Comparison of ENCODE assay signal across 9 cellular contexts in genomic region chr18:5879479-5879882, GRCh38. TPM values are rescaled to one million over a fixed set of nuclear protein-coding genes. Genes with fewer than 3 reads are reported as not detected.
DNase-seq lines count a peak whose midpoint lies in the region; ATAC-seq and TF ChIP-seq lines count a peak whose summit lies in the region.
"Had no signal": no experiment of that assay in that cellular context is flagged by ENCODE, and none has a peak within 500 bp of the region (broad histone marks: within the 10 kb centered on the region; RNA-seq: fewer than 3 reads in every experiment).

No MANE protein-coding gene starts in this region.

- H3K36me3 Mint-ChIP-seq in brain = no peaks in the 10 kb centered on the region

- no peak overlapping the region for H3K4me3 Mint-ChIP-seq in brain

- CTCF ChIA-PET in GM10248 (lab: Yijun Ruan, JAX) = interaction anchor here (0.8 to 11.3 kb wide), 19 partner anchors 8 to 1007 kb away, joined by 3 to 95 read pairs (median 5); no protein-coding TSS in a partner anchor

- DNase-seq in GM10248 (ENCODE audit: extremely low spot score) (no peak), LNCaP clone FGC (ENCODE audit: low read depth) (no peak), lung microvascular endothelial cell (ENCODE audit: low read depth in 2 of 2) (peak; percentile 38 to 48), NCI-H128 (lab: John Stamatoyannopoulos, UW; ENCODE audit: unreplicated experiment) (no peak)

- ATAC-seq in HG03039 (IDR thresholded peaks at IDR 0.05; ENCODE audit: unreplicated experiment) = no peak
- no peak for ATAC-seq in GM21447 (IDR thresholded peaks at IDR 0.05; ENCODE audit: unreplicated experiment)
- ATAC-seq in HG03045 (IDR thresholded peaks at IDR 0.05; ENCODE audit: unreplicated experiment) = no peak

- TF ChIP-seq CTCF in GM10248 (IDR thresholded peaks at IDR 0.05; ENCODE audit: control extremely low read depth, extremely low read depth, low read depth, missing control alignments) (peak; percentile 65), LNCaP clone FGC (IDR thresholded peaks at IDR 0.05; ENCODE audit: control insufficient read depth, extremely low read depth, insufficient read depth) (peak; percentile 78), brain (conservative IDR thresholded peaks at IDR 0.05) (peak; percentile 90 to 93)

- H3K4me3 ChIP-seq in LNCaP clone FGC (ENCODE audit: low read depth, low read length) = no peak overlapping the region

- POLR2A ChIA-PET in GM10248 (lab: Yijun Ruan, JAX) = no interaction called here

- no peaks in the 10 kb centered on the region for H3K9me3 Mint-ChIP-seq in brain

- peaks cover 11% of the 10 kb centered on the region for H3K27me3 Mint-ChIP-seq in brain

- no peak overlapping the region for H3K27ac Mint-ChIP-seq in brain

- peaks cover 12% of the 10 kb centered on the region for H3K4me1 Mint-ChIP-seq in brain

RNA-seq across cellular contexts. Expression of gene TMEM200C, which starts 15.8 kb away (rescaled TPM):
- 4.3 TPM for polyA plus RNA-seq in brain (ENCODE audit: insufficient read depth, low read depth, low replicate concordance)
- total RNA-seq in lung microvascular endothelial cell = not detected in 2 replicates
- total RNA-seq: activated CD8-positive, alpha-beta memory T cell treated with anti-CD3 and anti-CD28 coated beads for 36 hours had no signal

Comparison
In these comparisons a context has a peak if more than half of its experiments do, and no peak if none do; other contexts are left out.
1. DNase-seq: peak in lung microvascular endothelial cell (2 of 2); none in GM10248 (single experiment), LNCaP clone FGC (single experiment) and NCI-H128 (single experiment).
2. Peak in every context shown above with its lines, with median percentiles within 50 percentile points of each other: CTCF ChIP-seq.